ENCODE assay signal across 1 cellular context in genomic region chr1:200620273-200621131, GRCh38.
TF ChIP-seq lines count a peak whose summit lies in the region.

Gene KIF14, minus strand, starts transcription at chr1:200620751. Its CDS starts 2,028 bp downstream, at chr1:200618723.

TF ChIP-seq in GM12878, 131 proteins besides CTCF, POLR2A, EP300 and RAD21 (continued from another document and continues in another):
- TF ChIP-seq PKNOX1 (IDR thresholded peaks at IDR 0.05) (peak; percentile 89), SKIL (IDR thresholded peaks at IDR 0.05; ENCODE audit: low read depth, poor library complexity, severe bottlenecking) (no peak), ATF3 (IDR thresholded peaks at IDR 0.05; ENCODE audit: borderline replicate concordance, extremely low read depth, low read depth, low read length) (no peak), PAX5 (IDR thresholded peaks at IDR 0.05; ENCODE audit: borderline replicate concordance, low read depth, low read length) (peak; percentile 38; the same call in 1 of the 2 replicates), ZNF217 (IDR thresholded peaks at IDR 0.05) (no peak), BACH1 (IDR thresholded peaks at IDR 0.05; ENCODE audit: borderline replicate concordance) (no peak), MEF2A (IDR thresholded peaks at IDR 0.05; ENCODE audit: insufficient read depth, low read depth, low read length) (no peak), NRF1 (conservative IDR thresholded peaks at IDR 0.05; ENCODE audit: low read depth, low read length) (no peak), ASH2L (IDR thresholded peaks at IDR 0.05; ENCODE audit: borderline replicate concordance, low read depth) (peak; percentile 4; the same call in 1 of the 2 replicates), SP1 (IDR thresholded peaks at IDR 0.05; ENCODE audit: low read depth, low read length) (peak; percentile 94), ZNF274 (IDR thresholded peaks at IDR 0.05; ENCODE audit: insufficient read depth, insufficient read length) (no peak), LARP7 (IDR thresholded peaks at IDR 0.05) (0 out of 2 replicates have a peak, but pooled peaks have one; percentile 55), KDM1A (IDR thresholded peaks at IDR 0.05; ENCODE audit: borderline replicate concordance) (no peak), DPF2 (IDR thresholded peaks at IDR 0.05) (peak; percentile 45; the same call in 1 of the 2 replicates), TAF1 (IDR thresholded peaks at IDR 0.05; ENCODE audit: borderline replicate concordance, low read depth, low read length) (peak; percentile 52; the same call in 1 of the 2 replicates), MXI1 (IDR thresholded peaks at IDR 0.05; ENCODE audit: low read depth, low read length) (peak; percentile 88), TBL1XR1 (IDR thresholded peaks at IDR 0.05; ENCODE audit: low read depth, low read length) (no peak), CBX5 (IDR thresholded peaks at IDR 0.05; ENCODE audit: low read depth) (0 out of 2 replicates have a peak, but pooled peaks have one; percentile 13), YY1 (IDR thresholded peaks at IDR 0.05; ENCODE audit: low read depth, low read length) (peak; percentile 66), BMI1 (IDR thresholded peaks at IDR 0.05; ENCODE audit: borderline replicate concordance) (peak; percentile 90), ZZZ3 (IDR thresholded peaks at IDR 0.05; ENCODE audit: control insufficient read depth, insufficient read length, low read depth) (no peak), SPI1 (IDR thresholded peaks at IDR 0.05; ENCODE audit: borderline replicate concordance, insufficient read depth, low read depth, low read length) (peak; percentile 25; the same call in 1 of the 2 replicates), IRF3 (IDR thresholded peaks at IDR 0.05) (peak; percentile 74), FOXM1 (IDR thresholded peaks at IDR 0.05; ENCODE audit: low read depth, low read length) (peak; percentile 87), TARDBP (IDR thresholded peaks at IDR 0.05; ENCODE audit: borderline replicate concordance) (no peak), SRF (IDR thresholded peaks at IDR 0.05; ENCODE audit: low read depth in 2 of 2, low read length in 2 of 2) (no peak), BCL11A (IDR thresholded peaks at IDR 0.05; ENCODE audit: low read depth, low read length) (no peak), CHD1 (IDR thresholded peaks at IDR 0.05; ENCODE audit: low read depth, low read length) (no peak), ZNF592 (IDR thresholded peaks at IDR 0.05) (no peak), E2F4 (IDR thresholded peaks at IDR 0.05; ENCODE audit: low read depth, low read length) (peak; percentile 97), PRDM15 (CRISPR knock-in tag; IDR thresholded peaks at IDR 0.05) (no peak), EZH2 (IDR thresholded peaks at IDR 0.05; ENCODE audit: borderline replicate concordance, control insufficient read depth, low read depth, low read length) (no peak), ZNF24 (IDR thresholded peaks at IDR 0.05) (no peak), KLF5 (IDR thresholded peaks at IDR 0.05; ENCODE audit: partially characterized antibody) (peak; percentile 39), HDAC6 (IDR thresholded peaks at IDR 0.05; ENCODE audit: unreplicated experiment) (no peak), CBFB (IDR thresholded peaks at IDR 0.05; ENCODE audit: low read depth) (peak; percentile 67; the same call in 1 of the 2 replicates), ZNF687 (IDR thresholded peaks at IDR 0.05) (no peak), ATF7 (IDR thresholded peaks at IDR 0.05; ENCODE audit: low read depth) (no peak), HDGF (IDR thresholded peaks at IDR 0.05) (peak; percentile 70; the same call in 1 of the 2 replicates), IKZF1 (conservative IDR thresholded peaks at IDR 0.05) (peak; percentile 29; the same call in 1 of the 2 replicates), GATAD2B (conservative IDR thresholded peaks at IDR 0.05; ENCODE audit: low read depth) (peak; percentile 94), RAD51 (IDR thresholded peaks at IDR 0.05) (no peak), ATF2 (IDR thresholded peaks at IDR 0.05; ENCODE audit: low read length) (no peak), POLR2AphosphoS5 (IDR thresholded peaks at IDR 0.05; ENCODE audit: low read length) (0 out of 2 replicates have a peak, but pooled peaks have one; percentile 36), TCF3 (IDR thresholded peaks at IDR 0.05; ENCODE audit: borderline replicate concordance, insufficient read depth, low read depth, low read length) (0 out of 2 replicates have a peak, but pooled peaks have one; percentile 32)
